15 cellular contexts compared by ENCODE assay signal in the genomic region with DNA sequence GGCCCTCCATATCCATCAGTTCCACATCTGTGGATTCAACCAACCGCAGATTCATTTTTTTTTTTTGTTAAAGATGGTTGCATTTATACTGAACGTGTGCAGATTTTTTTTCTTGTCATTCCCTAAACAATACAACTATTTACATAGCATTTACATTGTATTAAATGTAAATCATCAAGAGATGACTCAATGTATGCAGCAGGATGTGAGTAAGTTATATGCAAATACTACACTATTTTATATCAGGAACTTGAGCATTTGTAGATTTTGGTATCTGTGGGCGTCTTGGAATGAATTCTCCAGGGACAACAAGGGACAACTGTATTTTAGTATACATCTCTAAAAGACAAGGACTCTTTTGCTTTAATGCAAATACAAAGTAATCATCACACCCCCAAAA.
DNase-seq lines count a peak whose midpoint lies in the region; ATAC-seq and TF ChIP-seq lines count a peak whose summit lies in the region.
"Had no signal": no experiment of that assay in that cellular context is flagged by ENCODE, and none has a peak within 500 bp of the region (broad histone marks: within the 10 kb centered on the region; RNA-seq: fewer than 3 reads in every experiment).

No MANE protein-coding gene starts in this region.

- H3K4me3 ChIP-seq in A673 (ENCODE audit: low read depth, low read length, poor library complexity, severe bottlenecking) = no peak overlapping the region
- H3K4me3 ChIP-seq: GM23248, SJCRH30 had no signal

- intact Hi-C loops in A673 (cut with micrococcal nuclease; ENCODE audit: unreplicated experiment) = no loop called here

- CTCF ChIA-PET in A673 (lab: Charles Lee) = no interaction called here
- CTCF ChIA-PET in RWPE1 (lab: Yijun Ruan, JAX) = no interaction called here

- no peaks in the 10 kb centered on the region for H3K27me3 ChIP-seq in A673 (replicated peaks; ENCODE audit: insufficient read depth, low read depth, low read length, poor library complexity)
- H3K27me3 ChIP-seq: SJCRH30 had no signal

- no TSS peak for BruUV-seq in A673 (replicated peaks; lab: Mats Ljungman, UMichigan)

- TF ChIP-seq CTCF in A673 (conservative IDR thresholded peaks at IDR 0.05; ENCODE audit: low read depth, low read length) = no peak
- no peak for TF ChIP-seq CTCF in RWPE1 (conservative IDR thresholded peaks at IDR 0.05; ENCODE audit: low read depth)

- POLR2A ChIA-PET in A673 (lab: Charles Lee; ENCODE audit: low non-redundant PET) = no interaction called here
- POLR2A ChIA-PET in RWPE1 (lab: Yijun Ruan, JAX; ENCODE audit: low non-redundant PET) = no interaction called here

- H3K36me3 ChIP-seq in A673 (ENCODE audit: insufficient read depth, low read length, poor library complexity, severe bottlenecking) = no peaks in the 10 kb centered on the region
- H3K36me3 ChIP-seq: SJCRH30 had no signal

- DNase-seq in A673 (ENCODE audit: low spot score) (peak; percentile 29), HCEC 1CT (peak; percentile 19), RWPE1 (ENCODE audit: low spot score) (peak; percentile 42), foreskin melanocyte (peak; percentile 54), LoVo (ENCODE audit: low spot score) (no peak), left lobe of liver (ENCODE audit: low spot score) (no peak)
- DNase-seq: Caco-2, DMS79, GM23248, Kasumi-1, NCI-H187, NCI-H526 treated with DMSO at 0.1 percent for 48 hours, SJCRH30 had no signal

- H3K9me3 ChIP-seq in A673 (ENCODE audit: low read depth, low read length, poor library complexity, severe bottlenecking) = no peaks in the 10 kb centered on the region
- H3K9me3 ChIP-seq: Caco-2, SJCRH30 had no signal

- ATAC-seq in left lobe of liver (no peak), HG02588 (IDR thresholded peaks at IDR 0.05; ENCODE audit: unreplicated experiment) (no peak)
- ATAC-seq: HCT116 had no signal

- no peaks in the 10 kb centered on the region for H3K4me1 ChIP-seq in A673 (ENCODE audit: insufficient read depth, low read length, poor library complexity, severe bottlenecking)

- no peak overlapping the region for H3K27ac ChIP-seq in A673 (ENCODE audit: low read depth, low read length, poor library complexity, severe bottlenecking)
- no peak overlapping the region for H3K27ac ChIP-seq in RWPE1
- H3K27ac ChIP-seq: GM23248, SJCRH30 had no signal

Comparison
In these comparisons a context has a peak if more than half of its experiments do, and no peak if none do; other contexts are left out.
1. DNase-seq: peak in A673 (single experiment), HCEC 1CT (single experiment), RWPE1 (single experiment) and foreskin melanocyte (single experiment); none in LoVo (single experiment) and left lobe of liver (single experiment).